In the genomic region with DNA sequence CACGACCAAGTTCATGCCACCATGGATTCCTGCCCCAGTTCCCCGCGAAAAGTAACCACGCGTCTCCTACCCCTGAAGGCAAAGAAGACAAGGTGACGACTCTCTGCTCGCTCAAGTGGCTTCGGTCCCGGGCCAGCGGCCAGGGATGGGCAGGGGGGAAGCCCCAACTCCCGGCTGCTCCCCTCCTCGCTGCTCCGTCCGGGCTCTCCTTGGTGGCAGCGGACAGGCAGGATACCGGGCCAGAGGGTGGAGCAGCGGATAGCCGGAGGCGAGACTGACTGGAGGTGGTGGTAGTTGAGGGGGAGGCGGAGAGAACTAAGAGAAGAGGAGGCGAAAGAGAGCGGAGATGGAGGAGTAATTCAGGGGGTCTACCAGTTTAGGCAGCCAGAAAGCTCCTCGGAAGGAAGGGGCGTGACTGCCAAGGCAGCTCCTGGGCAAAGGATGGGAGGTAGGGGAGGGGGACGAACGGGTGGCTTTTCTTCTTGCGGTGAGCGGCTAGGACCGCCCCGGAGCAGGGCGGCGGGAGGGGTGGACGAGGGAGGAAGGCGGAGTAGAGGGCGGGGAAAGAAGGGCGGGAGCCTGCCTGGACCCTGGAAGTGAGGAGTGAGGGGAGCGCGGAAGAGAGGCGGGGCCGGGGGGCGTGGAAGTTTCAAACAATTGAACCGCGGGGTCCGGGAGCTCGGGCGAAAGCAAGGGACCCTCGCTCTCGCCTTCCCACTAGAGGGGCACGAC, we compare ENCODE assay signal across 8 cellular contexts. TPM values are rescaled to one million over a fixed set of nuclear protein-coding genes. Genes with fewer than 3 reads are reported as not detected.
DNase-seq lines count a peak whose midpoint lies in the region; TF ChIP-seq lines count a peak whose summit lies in the region.

A gene with protein sequence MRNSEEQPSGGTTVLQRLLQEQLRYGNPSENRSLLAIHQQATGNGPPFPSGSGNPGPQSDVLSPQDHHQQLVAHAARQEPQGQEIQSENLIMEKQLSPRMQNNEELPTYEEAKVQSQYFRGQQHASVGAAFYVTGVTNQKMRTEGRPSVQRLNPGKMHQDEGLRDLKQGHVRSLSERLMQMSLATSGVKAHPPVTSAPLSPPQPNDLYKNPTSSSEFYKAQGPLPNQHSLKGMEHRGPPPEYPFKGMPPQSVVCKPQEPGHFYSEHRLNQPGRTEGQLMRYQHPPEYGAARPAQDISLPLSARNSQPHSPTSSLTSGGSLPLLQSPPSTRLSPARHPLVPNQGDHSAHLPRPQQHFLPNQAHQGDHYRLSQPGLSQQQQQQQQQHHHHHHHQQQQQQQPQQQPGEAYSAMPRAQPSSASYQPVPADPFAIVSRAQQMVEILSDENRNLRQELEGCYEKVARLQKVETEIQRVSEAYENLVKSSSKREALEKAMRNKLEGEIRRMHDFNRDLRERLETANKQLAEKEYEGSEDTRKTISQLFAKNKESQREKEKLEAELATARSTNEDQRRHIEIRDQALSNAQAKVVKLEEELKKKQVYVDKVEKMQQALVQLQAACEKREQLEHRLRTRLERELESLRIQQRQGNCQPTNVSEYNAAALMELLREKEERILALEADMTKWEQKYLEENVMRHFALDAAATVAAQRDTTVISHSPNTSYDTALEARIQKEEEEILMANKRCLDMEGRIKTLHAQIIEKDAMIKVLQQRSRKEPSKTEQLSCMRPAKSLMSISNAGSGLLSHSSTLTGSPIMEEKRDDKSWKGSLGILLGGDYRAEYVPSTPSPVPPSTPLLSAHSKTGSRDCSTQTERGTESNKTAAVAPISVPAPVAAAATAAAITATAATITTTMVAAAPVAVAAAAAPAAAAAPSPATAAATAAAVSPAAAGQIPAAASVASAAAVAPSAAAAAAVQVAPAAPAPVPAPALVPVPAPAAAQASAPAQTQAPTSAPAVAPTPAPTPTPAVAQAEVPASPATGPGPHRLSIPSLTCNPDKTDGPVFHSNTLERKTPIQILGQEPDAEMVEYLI (minus strand): TSS at position 450 of the 732 bp plus-strand sequence. CDS start 17,705 bp downstream, outside the sequence.

- H3K4me3 ChIP-seq in GM23248 (peak within 1 kb of the TSS; percentile 79), Loucy (ENCODE audit: low read length, poor library complexity, severe bottlenecking) (peak within 1 kb of the TSS; percentile 80), right atrium auricular region (peak within 1 kb of the TSS; percentile 55 to 66), uterus (peak within 1 kb of the TSS; percentile 46 to 56)

- DNase-seq in DMS79 (lab: John Stamatoyannopoulos, UW) (peak; percentile 70), GM23248 (peak; percentile 68), SW 1271 (lab: John Stamatoyannopoulos, UW) (peak; percentile 18 to 52), amniotic stem cell (lab: John Stamatoyannopoulos, UW) (peak; percentile 31), right atrium auricular region (ENCODE audit: low spot score) (peak; percentile 61), progenitor cell of endocrine pancreas (ENCODE audit: low spot score, unreplicated experiment) (peak; percentile 88), uterus (peak; percentile 79 to 81)

- peaks cover 63% of the 10 kb centered on the region for H3K4me1 Mint-ChIP-seq in progenitor cell of endocrine pancreas (ENCODE audit: low read depth)

- H3K27ac ChIP-seq in GM23248, result no peak within 1 kb of the TSS
- peak within 1 kb of the TSS; percentile 67 to 82 for H3K27ac ChIP-seq in right atrium auricular region
- peak within 1 kb of the TSS; percentile 74 to 79 for H3K27ac ChIP-seq in uterus

- H3K36me3 ChIP-seq in GM23248 (ENCODE audit: low read depth), result no peaks in the 10 kb centered on the region
- H3K36me3 ChIP-seq in Loucy (ENCODE audit: insufficient read depth, low read length), result no peaks in the 10 kb centered on the region
- no peaks in the 10 kb centered on the region for H3K36me3 ChIP-seq in right atrium auricular region
- no peaks in the 10 kb centered on the region for H3K36me3 ChIP-seq in uterus

- H3K27me3 ChIP-seq in GM23248 (replicated peaks; ENCODE audit: insufficient read depth), result no peaks in the 10 kb centered on the region
- no peaks in the 10 kb centered on the region for H3K27me3 ChIP-seq in Loucy (ENCODE audit: insufficient read depth, low read length, poor library complexity, severe bottlenecking)
- peaks cover 0 to 5% of the 10 kb centered on the region in 2 donors for H3K27me3 ChIP-seq in right atrium auricular region
- no peaks in the 10 kb centered on the region for H3K27me3 ChIP-seq in uterus

- H3K9me2 ChIP-seq in GM23248 (ENCODE audit: insufficient read depth) (no peaks in the 10 kb centered on the region), Loucy (replicated peaks; ENCODE audit: low read depth, low read length) (no peaks in the 10 kb centered on the region)

- intact Hi-C loops in uterus (cut with DNase I; ENCODE audit: low total_unique reads), result no loop called here

- WGBS in GM23248 (ENCODE audit: low coverage in 1 of 2, low lambda C conversion rate in 2 of 2, missing lambda C conversion rate in 2 of 2), 2 experiments, result 2% methylated on average over 22 to 43 of the region's 49 CpGs

- peak in 1 of 2 donors; percentile 43 for TF ChIP-seq POLR2A in uterus (IDR thresholded peaks at IDR 0.05)

- peaks cover 3% of the 10 kb centered on the region for H3K9me3 Mint-ChIP-seq in progenitor cell of endocrine pancreas (ENCODE audit: low read depth)

- H3K4me3 Mint-ChIP-seq in progenitor cell of endocrine pancreas (ENCODE audit: low read depth), result peak within 1 kb of the TSS; percentile 93

- H3K27ac Mint-ChIP-seq in progenitor cell of endocrine pancreas, result peak within 1 kb of the TSS; percentile 99

- no peaks in the 10 kb centered on the region for H3K27me3 Mint-ChIP-seq in progenitor cell of endocrine pancreas

- peak within 1 kb of the TSS; percentile 36; the same call in 1 of the 2 replicates for H3K9ac ChIP-seq in GM23248
- peak within 1 kb of the TSS; percentile 92 for H3K9ac ChIP-seq in Loucy (ENCODE audit: low read depth, low read length, poor library complexity, severe bottlenecking)

- in situ Hi-C loops in GM23248 (cut with MboI), result no loop called here

- H4K20me1 ChIP-seq in GM23248 (ENCODE audit: insufficient read depth), result no peaks in the 10 kb centered on the region
- peaks cover 3% of the 10 kb centered on the region for H4K20me1 ChIP-seq in Loucy (ENCODE audit: insufficient read depth, low read length, poor library complexity, severe bottlenecking)

- no peaks in the 10 kb centered on the region for H3K79me2 ChIP-seq in GM23248 (ENCODE audit: insufficient read depth)
- peaks cover 48% of the 10 kb centered on the region for H3K79me2 ChIP-seq in Loucy (ENCODE audit: insufficient read depth, low read length)

- H3K4me2 ChIP-seq in GM23248 (ENCODE audit: unreplicated experiment), result peak within 1 kb of the TSS; percentile 80
- peak within 1 kb of the TSS; percentile 87 for H3K4me2 ChIP-seq in Loucy (ENCODE audit: low read depth, low read length, poor library complexity, severe bottlenecking)

- no peaks in the 10 kb centered on the region for H3K36me3 Mint-ChIP-seq in progenitor cell of endocrine pancreas (ENCODE audit: insufficient read depth)

- H3K9me3 ChIP-seq in GM23248 (ENCODE audit: low read depth) (no peaks in the 10 kb centered on the region), Loucy (ENCODE audit: insufficient read depth, low read depth, low read length) (no peaks in the 10 kb centered on the region), right atrium auricular region (no peaks in the 10 kb centered on the region), uterus (no peaks in the 10 kb centered on the region)

- no peaks in the 10 kb centered on the region for H3K4me1 ChIP-seq in GM23248 (ENCODE audit: insufficient read depth)
- peaks cover 37% of the 10 kb centered on the region for H3K4me1 ChIP-seq in Loucy (ENCODE audit: insufficient read depth, low read length, poor library complexity, severe bottlenecking)
- H3K4me1 ChIP-seq in right atrium auricular region, result no peaks in the 10 kb centered on the region
- H3K4me1 ChIP-seq in uterus, result no peaks in the 10 kb centered on the region

- peak within 1 kb of the TSS; percentile 91 for H2AFZ ChIP-seq in GM23248
- H2AFZ ChIP-seq in Loucy (ENCODE audit: low read length), result peak within 1 kb of the TSS; percentile 89

- no peaks in the 10 kb centered on the region for H3F3A ChIP-seq in GM23248 (ENCODE audit: insufficient read depth)
- no peaks in the 10 kb centered on the region for H3F3A ChIP-seq in Loucy (ENCODE audit: low read depth)

- TF ChIP-seq CTCF in Loucy (conservative IDR thresholded peaks at IDR 0.05; ENCODE audit: low read length), result no peak
- no peak for TF ChIP-seq CTCF in right atrium auricular region (IDR thresholded peaks at IDR 0.05)
- no peak for TF ChIP-seq CTCF in progenitor cell of endocrine pancreas (IDR thresholded peaks at IDR 0.05; ENCODE audit: unreplicated experiment)
- TF ChIP-seq CTCF in uterus (IDR thresholded peaks at IDR 0.05), result no peak

RNA-seq across cellular contexts. Expression of the gene that starts here (rescaled TPM):
- total RNA-seq in GM23248 (2014; rRNA removed; shearing (Covaris generic)), result 1.5 and 2.5 TPM in 2 replicates
- polyA plus RNA-seq in GM23248 (2016; fragmentation: Nextera tagmentation; extraction: Ambion mirVana), result 2.2 and 3.0 TPM in 2 replicates
- total RNA-seq in right atrium auricular region (1 to 10 TPM; 4.6 to 6.8 TPM), progenitor cell of endocrine pancreas (444 and 494 TPM in 2 replicates), uterus (10 to 100 TPM in 2 of 4 donors, 1 to 10 TPM in 2; 3.5 to 40.8 (median 14.9) TPM)

Comparison
In these comparisons a context has a peak if more than half of its experiments do, and no peak if none do; other contexts are left out.
1. RNA of the gene that starts here (total RNA-seq): 444 to 494 TPM in progenitor cell of endocrine pancreas; 3.5 to 40.8 TPM in uterus, 4.6 to 6.8 TPM in right atrium auricular region and 1.5 to 2.5 TPM in GM23248; every median in the first group is over 10 times any median in the second.
2. DNase-seq: peak in every context shown above with its lines; median percentile 88 in progenitor cell of endocrine pancreas; 80 in uterus; 70 in DMS79; 68 in GM23248; 61 in right atrium auricular region; 35 in SW 1271; 31 in amniotic stem cell.
3. Peak in every context shown above with its lines, with median percentiles within 50 percentile points of each other: H3K4me3 ChIP-seq.